Comparison of ENCODE assay signal across 10 cellular contexts in the genomic region with DNA sequence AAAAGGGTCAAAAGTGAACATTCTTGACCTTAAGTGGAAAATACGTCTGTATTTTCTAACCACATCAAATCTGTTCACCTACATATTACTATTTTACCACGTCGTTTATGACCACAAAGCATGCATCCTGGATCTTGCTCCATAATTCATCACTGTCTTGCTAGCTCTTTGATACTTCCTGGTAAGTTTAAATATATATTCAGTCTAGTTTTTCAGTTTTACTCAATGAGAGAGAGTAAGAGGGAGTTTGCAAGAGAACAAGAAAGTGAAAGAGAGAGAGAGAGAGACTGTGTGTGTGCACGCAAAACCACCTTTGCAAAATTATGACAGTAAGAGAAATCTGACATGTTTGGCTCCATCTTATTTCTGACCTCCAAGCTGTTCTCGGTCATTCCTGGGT.
DNase-seq lines count a peak whose midpoint lies in the region; ATAC-seq and TF ChIP-seq lines count a peak whose summit lies in the region.
"Had no signal": no experiment of that assay in that cellular context is flagged by ENCODE, and none has a peak within 500 bp of the region (broad histone marks: within the 10 kb centered on the region; RNA-seq: fewer than 3 reads in every experiment).

No MANE protein-coding gene starts in this region.

- CTCF ChIA-PET in activated naive CD4-positive, alpha-beta T cell treated with anti-CD3 and anti-CD28 coated beads, Interleukin-2, amount 10 ng/mL, durations not matched to agents 7 days and 5 days (lab: Charles Lee) = interaction anchor here (0.6 kb wide), 1 partner anchor 1381 kb away, joined by 3 read pairs; no protein-coding TSS in a partner anchor

- 70 to 74% methylated on average over 5 of the region's 5 CpGs for WGBS in lower leg skin, 2 donors
- 68 to 76% methylated on average over 5 of the region's 5 CpGs for WGBS in heart right ventricle, 2 donors

- H3K27ac Mint-ChIP-seq in activated naive CD4-positive, alpha-beta T cell treated with anti-CD3 and anti-CD28 coated beads, Interleukin-2, amount 10 ng/mL, durations not matched to agents 7 days and 5 days = no peak overlapping the region

- DNase-seq in A172 (ENCODE audit: low spot score) (peak; percentile 4), GM19238 (ENCODE audit: insufficient read length, low spot score) (peak; percentile 13), lower leg skin (ENCODE audit: low spot score in 2 of 2) (no peak), BE2C (no peak), heart right ventricle (no peak)
- no peak for DNase-seq in activated naive CD4-positive, alpha-beta T cell treated with anti-CD3 and anti-CD28 coated beads, Interleukin-2, amount 10 ng/mL, durations not matched to agents 7 days and 5 days
- DNase-seq: activated CD4-positive, alpha-beta T cell treated with anti-CD3 and anti-CD28 coated beads for 1 hour; midbrain had no signal

- no peak overlapping the region for H3K27ac ChIP-seq in heart right ventricle

- intact Hi-C loops in lower leg skin (cut with DNase I; ENCODE audit: low total_unique reads) (no loop called here), heart right ventricle (cut with DNase I) (no loop called here)

- no peaks in the 10 kb centered on the region for H3K4me1 Mint-ChIP-seq in activated naive CD4-positive, alpha-beta T cell treated with anti-CD3 and anti-CD28 coated beads, Interleukin-2, amount 10 ng/mL, durations not matched to agents 7 days and 5 days

- no peaks in the 10 kb centered on the region for H3K36me3 ChIP-seq in BE2C
- H3K36me3 ChIP-seq in heart right ventricle = no peaks in the 10 kb centered on the region

- no peaks in the 10 kb centered on the region for H3K27me3 Mint-ChIP-seq in activated naive CD4-positive, alpha-beta T cell treated with anti-CD3 and anti-CD28 coated beads, Interleukin-2, amount 10 ng/mL, durations not matched to agents 7 days and 5 days

- H3K9me3 ChIP-seq in BE2C (no peaks in the 10 kb centered on the region), heart right ventricle (no peaks in the 10 kb centered on the region)

- no peaks in the 10 kb centered on the region for H3K36me3 Mint-ChIP-seq in activated naive CD4-positive, alpha-beta T cell treated with anti-CD3 and anti-CD28 coated beads, Interleukin-2, amount 10 ng/mL, durations not matched to agents 7 days and 5 days

- ATAC-seq in HG02763 (IDR thresholded peaks at IDR 0.05; ENCODE audit: unreplicated experiment) = peak; percentile 95
- ATAC-seq in HG03571 (IDR thresholded peaks at IDR 0.05; ENCODE audit: unreplicated experiment) = peak; percentile 93
- ATAC-seq in heart right ventricle = no peak

- TF ChIP-seq CTCF in lower leg skin (IDR thresholded peaks at IDR 0.05) = no peak
- TF ChIP-seq CTCF in BE2C (IDR thresholded peaks at IDR 0.05; ENCODE audit: low read depth, low read length) = no peak
- no peak for TF ChIP-seq CTCF in heart right ventricle (IDR thresholded peaks at IDR 0.05)

- no peaks in the 10 kb centered on the region for H3K4me1 ChIP-seq in BE2C
- H3K4me1 ChIP-seq in heart right ventricle = no peaks in the 10 kb centered on the region

- H3K27me3 ChIP-seq in BE2C = no peaks in the 10 kb centered on the region
- no peaks in the 10 kb centered on the region for H3K27me3 ChIP-seq in heart right ventricle

- TF ChIP-seq POLR2A in lower leg skin (IDR thresholded peaks at IDR 0.05) = no peak

- no peak overlapping the region for H3K4me3 Mint-ChIP-seq in activated naive CD4-positive, alpha-beta T cell treated with anti-CD3 and anti-CD28 coated beads, Interleukin-2, amount 10 ng/mL, durations not matched to agents 7 days and 5 days

- H3K9me3 Mint-ChIP-seq in activated naive CD4-positive, alpha-beta T cell treated with anti-CD3 and anti-CD28 coated beads, Interleukin-2, amount 10 ng/mL, durations not matched to agents 7 days and 5 days = peaks cover 2% of the 10 kb centered on the region

- no peak overlapping the region for H3K4me3 ChIP-seq in lower leg skin (ENCODE audit: low read depth, poor library complexity, severe bottlenecking)
- H3K4me3 ChIP-seq in BE2C (ENCODE audit: low read depth, low read length) = no peak overlapping the region
- no peak overlapping the region for H3K4me3 ChIP-seq in heart right ventricle

Comparison
In these comparisons a context has a peak if more than half of its experiments do, and no peak if none do; other contexts are left out.
1. DNase-seq: peak in A172 (single experiment) and GM19238 (single experiment); none in lower leg skin (0 of 2), activated naive CD4-positive, alpha-beta T cell treated with anti-CD3 and anti-CD28 coated beads, Interleukin-2, amount 10 ng/mL, durations not matched to agents 7 days and 5 days (single experiment), BE2C (single experiment) and heart right ventricle (0 of 2).
2. ATAC-seq: peak in HG02763 (single experiment) and HG03571 (single experiment); none in heart right ventricle (0 of 8).